ENCODE assay signal across 14 cellular contexts in genomic region chr4:139834210-139834609, GRCh38.
"Had no signal": no experiment of that assay in that cellular context is flagged by ENCODE, and none has a peak within 500 bp of the region (broad histone marks: within the 10 kb centered on the region; RNA-seq: fewer than 3 reads in every experiment).

No MANE protein-coding gene starts in this region.

- H3K27ac Mint-ChIP-seq: activated naive CD4-positive, alpha-beta T cell treated with anti-CD3 and anti-CD28 coated beads, Interleukin-2, amount 50 U/mL, for 72 hours; dendritic cell treated with granulocyte-macrophage colony-stimulating factor and Interleukin-4, amounts not matched to agents 40 ng/mL and 50 ng/mL, for 4 days; effector memory CD8-positive, alpha-beta T cell; natural killer cell had no signal

- H3K36me3 ChIP-seq: brain microvascular endothelial cell, gastroesophageal sphincter, lower lobe of right lung had no signal

- H3K27me3 ChIP-seq: brain microvascular endothelial cell, gastroesophageal sphincter had no signal

- DNase-seq: activated effector memory CD4-positive, alpha-beta T cell treated with Interleukin-2 at 50 U/mL for 16 hours; activated T-cell treated with anti-CD3 and anti-CD28 coated beads, Interleukin-2, amount 50 U/mL, for 1 hour; amniotic stem cell; brain microvascular endothelial cell; effector memory CD8-positive, alpha-beta T cell; hippocampal formation; lower lobe of right lung; natural killer cell; stimulated activated CD4-positive, alpha-beta T cell treated with anti-CD3 and anti-CD28 coated beads, Interleukin-12 subunit alpha, Interleukin-12 subunit beta, amount 100 ng/mL, for 4 hours; stimulated activated naive CD4-positive, alpha-beta T cell; trophoblast cell had no signal

- H3K27me3 Mint-ChIP-seq: dendritic cell treated with granulocyte-macrophage colony-stimulating factor and Interleukin-4, amounts not matched to agents 40 ng/mL and 50 ng/mL, for 4 days had no signal

- H3K9me3 Mint-ChIP-seq: activated naive CD4-positive, alpha-beta T cell treated with anti-CD3 and anti-CD28 coated beads, Interleukin-2, amount 50 U/mL, for 72 hours; dendritic cell treated with granulocyte-macrophage colony-stimulating factor and Interleukin-4, amounts not matched to agents 40 ng/mL and 50 ng/mL, for 4 days; effector memory CD8-positive, alpha-beta T cell; natural killer cell had no signal

- H3K27ac ChIP-seq: brain microvascular endothelial cell, gastroesophageal sphincter, lower lobe of right lung had no signal

- ATAC-seq: activated naive CD4-positive, alpha-beta T cell treated with anti-CD3 and anti-CD28 coated beads, Interleukin-2, amount 50 U/mL, for 72 hours; effector memory CD8-positive, alpha-beta T cell; gastroesophageal sphincter; lower lobe of right lung; natural killer cell had no signal

- H3K36me3 Mint-ChIP-seq: activated naive CD4-positive, alpha-beta T cell treated with anti-CD3 and anti-CD28 coated beads, Interleukin-2, amount 50 U/mL, for 72 hours; natural killer cell had no signal

- H3K9me3 ChIP-seq: gastroesophageal sphincter, lower lobe of right lung had no signal

- H3K4me3 ChIP-seq: gastroesophageal sphincter, lower lobe of right lung had no signal

- H3K4me3 Mint-ChIP-seq: dendritic cell treated with granulocyte-macrophage colony-stimulating factor and Interleukin-4, amounts not matched to agents 40 ng/mL and 50 ng/mL, for 4 days; effector memory CD8-positive, alpha-beta T cell; natural killer cell had no signal
